13 cellular contexts compared by ENCODE assay signal in the genomic region with DNA sequence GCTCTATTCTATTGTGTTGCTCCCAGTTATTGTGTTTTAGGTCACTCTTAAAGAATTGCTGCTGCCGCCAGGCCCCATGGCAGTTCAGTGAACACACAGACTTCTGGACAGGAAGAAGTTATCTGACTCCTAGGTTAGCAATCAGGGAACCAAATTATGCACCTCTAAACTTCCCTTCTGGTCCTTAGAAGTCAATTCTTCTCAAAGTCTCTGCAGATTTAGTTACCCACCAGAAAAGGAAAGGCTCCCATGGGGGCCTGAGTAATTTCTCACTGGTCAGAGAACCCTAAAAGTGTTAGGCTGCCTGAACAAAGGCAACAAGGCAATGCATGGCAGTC. TPM values are rescaled to one million over a fixed set of nuclear protein-coding genes. Genes with fewer than 3 reads are reported as not detected.
DNase-seq lines count a peak whose midpoint lies in the region; ATAC-seq and TF ChIP-seq lines count a peak whose summit lies in the region.
"Had no signal": no experiment of that assay in that cellular context is flagged by ENCODE, and none has a peak within 500 bp of the region (broad histone marks: within the 10 kb centered on the region; RNA-seq: fewer than 3 reads in every experiment).

No MANE protein-coding gene starts in this region.

- H3K9me3 ChIP-seq in RWPE2 (ENCODE audit: severe bottlenecking) (no peaks in the 10 kb centered on the region), skeletal muscle satellite cell (replicated peaks; ENCODE audit: low read length) (no peaks in the 10 kb centered on the region), endodermal cell (ENCODE audit: control insufficient read depth, low read length) (no peaks in the 10 kb centered on the region)
- H3K9me3 ChIP-seq: mucosa of descending colon had no signal

- H3K27me3 ChIP-seq in RWPE2 (ENCODE audit: insufficient read depth, poor library complexity, severe bottlenecking) = no peaks in the 10 kb centered on the region
- H3K27me3 ChIP-seq in skeletal muscle satellite cell (ENCODE audit: control insufficient read depth, insufficient read depth, low read length) = no peaks in the 10 kb centered on the region
- peaks cover 4% of the 10 kb centered on the region for H3K27me3 ChIP-seq in endodermal cell (ENCODE audit: control insufficient read depth, insufficient read depth, low read length, poor library complexity, severe bottlenecking)

- H3K36me3 ChIP-seq in RWPE2 (ENCODE audit: low read depth) (peaks cover 9% of the 10 kb centered on the region), skeletal muscle satellite cell (ENCODE audit: insufficient read depth, low read length) (peaks cover 63% of the 10 kb centered on the region), endodermal cell (ENCODE audit: control insufficient read depth, insufficient read depth, low read length) (no peaks in the 10 kb centered on the region)

- 71 to 88% methylated on average over 1 of the region's 1 CpG for WGBS in endodermal cell (ENCODE audit: insufficient coverage in 1 of 2, insufficient read length in 1 of 2), 2 experiments

- peaks cover 37% of the 10 kb centered on the region for H3K4me1 Mint-ChIP-seq in endodermal cell

- H3K4me2 ChIP-seq in skeletal muscle satellite cell (ENCODE audit: low read length) = peak overlapping the region; percentile 76

- H3K27me3 Mint-ChIP-seq in endodermal cell (ENCODE audit: insufficient read depth) = peaks cover 30% of the 10 kb centered on the region

- no peaks in the 10 kb centered on the region for H3K36me3 Mint-ChIP-seq in endodermal cell (ENCODE audit: low read depth)

- TF ChIP-seq CTCF in HFF-Myc (IDR thresholded peaks at IDR 0.05; ENCODE audit: low read depth, low read length, missing control alignments) = no peak
- TF ChIP-seq CTCF in RWPE2 (IDR thresholded peaks at IDR 0.05; ENCODE audit: poor library complexity, severe bottlenecking) = no peak
- no peak for TF ChIP-seq CTCF in endodermal cell (conservative IDR thresholded peaks at IDR 0.05)

- peaks cover 39% of the 10 kb centered on the region for H3K4me1 ChIP-seq in RWPE2 (ENCODE audit: insufficient read depth, poor library complexity, severe bottlenecking)
- H3K4me1 ChIP-seq in skeletal muscle satellite cell (ENCODE audit: control insufficient read depth, insufficient read depth, low read length) = peaks cover 98% of the 10 kb centered on the region
- no peaks in the 10 kb centered on the region for H3K4me1 ChIP-seq in endodermal cell (ENCODE audit: control insufficient read depth, insufficient read depth, low read length)

- H3K27ac ChIP-seq in RWPE2 (ENCODE audit: poor library complexity, severe bottlenecking) = peak overlapping the region; percentile 97
- peak overlapping the region; percentile 90 for H3K27ac ChIP-seq in epithelial cell of prostate
- H3K27ac ChIP-seq in endodermal cell (ENCODE audit: low read depth, low read length) = no peak overlapping the region

- H3K27ac Mint-ChIP-seq in endodermal cell = no peak overlapping the region

- DNase-seq in HFF-Myc (ENCODE audit: extremely low read depth, low read depth) (peak; percentile 94), RWPE2 (ENCODE audit: low spot score) (no peak), epithelial cell of prostate (ENCODE audit: low read depth, low spot score) (no peak), endodermal cell (no peak), kidney glomerular epithelial cell (lab: John Stamatoyannopoulos, UW) (no peak)
- DNase-seq: activated CD4-positive, CD25-positive, alpha-beta regulatory T cell treated with anti-CD3 and anti-CD28 coated beads, Interleukin-2, amount 50 U/mL, for 72 hours; DMS153; H9; hippocampal formation; mucosa of descending colon; SHP77 treated with DMSO at 0.1 percent for 48 hours had no signal

- H3K9ac ChIP-seq in skeletal muscle satellite cell (ENCODE audit: low read depth, low read length) (peak overlapping the region; percentile 89), endodermal cell (ENCODE audit: extremely low read depth, low read length, poor library complexity, severe bottlenecking) (no peak overlapping the region)

- no peak overlapping the region for H3K4me3 Mint-ChIP-seq in endodermal cell
- H3K4me3 Mint-ChIP-seq: H9 had no signal

- no peak for ATAC-seq in RWPE2 (ENCODE audit: low read depth)
- ATAC-seq in HG03175 (IDR thresholded peaks at IDR 0.05; ENCODE audit: unreplicated experiment) = no peak

- H3K4me3 ChIP-seq in HFF-Myc (replicated peaks; ENCODE audit: low read depth, low read length) (no peak overlapping the region), RWPE2 (ENCODE audit: severe bottlenecking) (no peak overlapping the region), skeletal muscle satellite cell (ENCODE audit: low read length) (peak overlapping the region; percentile 56), endodermal cell (ENCODE audit: low read length) (no peak overlapping the region)
- H3K4me3 ChIP-seq: mucosa of descending colon had no signal

- no peaks in the 10 kb centered on the region for H3K9me3 Mint-ChIP-seq in endodermal cell
- H3K9me3 Mint-ChIP-seq: H9 had no signal

RNA-seq across cellular contexts. Expression of a gene that starts 10.0 kb away (rescaled TPM):
- total RNA-seq in skeletal muscle satellite cell (2012; rRNA removed) = 216 and 411 TPM in 2 replicates
- under 1 TPM; 0.58 to 0.59 TPM for total RNA-seq in endodermal cell
- polyA plus RNA-seq in endodermal cell (2013, experiment 1 of 2) = 8.4 TPM
- polyA plus RNA-seq in endodermal cell (2013, experiment 2 of 2) = 11.8 TPM
